Comparison of ENCODE assay signal across 1 cellular context in genomic region chr2:109069430-109070194, GRCh38.
TF ChIP-seq lines count a peak whose summit lies in the region.

No MANE protein-coding gene starts in this region.

TF ChIP-seq in HepG2, 621 proteins besides CTCF, POLR2A, EP300 and RAD21 (continued from another document and continues in another):
- TF ChIP-seq THAP9 (CRISPR knock-in tag; IDR thresholded peaks at IDR 0.05; ENCODE audit: borderline replicate concordance) (no peak), EEA1 (CRISPR knock-in tag; IDR thresholded peaks at IDR 0.05; ENCODE audit: borderline replicate concordance) (no peak), SNAPC2 (CRISPR knock-in tag; IDR thresholded peaks at IDR 0.05) (no peak), TGIF2 (CRISPR knock-in tag; IDR thresholded peaks at IDR 0.05) (0 out of 2 replicates have a peak, but pooled peaks have one; percentile 43), ZBTB8A (CRISPR knock-in tag; IDR thresholded peaks at IDR 0.05; ENCODE audit: borderline replicate concordance, low read depth) (no peak), MTA1 (CRISPR knock-in tag; IDR thresholded peaks at IDR 0.05; ENCODE audit: borderline replicate concordance) (no peak), KAT7 (CRISPR knock-in tag; IDR thresholded peaks at IDR 0.05; ENCODE audit: borderline replicate concordance) (no peak), MLLT10 (CRISPR knock-in tag; IDR thresholded peaks at IDR 0.05) (no peak), GMEB1 (CRISPR knock-in tag; IDR thresholded peaks at IDR 0.05; ENCODE audit: borderline replicate concordance) (no peak), ZNF879 (CRISPR knock-in tag; IDR thresholded peaks at IDR 0.05) (no peak), ZNF251 (CRISPR knock-in tag; IDR thresholded peaks at IDR 0.05) (no peak), ETV5 (CRISPR knock-in tag; IDR thresholded peaks at IDR 0.05; ENCODE audit: borderline replicate concordance) (peak; percentile 46; the same call in 1 of the 2 replicates), MEIS1 (CRISPR knock-in tag; IDR thresholded peaks at IDR 0.05; ENCODE audit: borderline replicate concordance) (0 out of 2 replicates have a peak, but pooled peaks have one; percentile 47), THAP8 (CRISPR knock-in tag; IDR thresholded peaks at IDR 0.05; ENCODE audit: borderline replicate concordance) (no peak), ZNF703 (CRISPR knock-in tag; IDR thresholded peaks at IDR 0.05; ENCODE audit: borderline replicate concordance) (no peak), ZBTB38 (CRISPR knock-in tag; IDR thresholded peaks at IDR 0.05) (no peak), ZNF24 (IDR thresholded peaks at IDR 0.05) (no peak), STAG1 (CRISPR knock-in tag; IDR thresholded peaks at IDR 0.05) (no peak), FOXK1 (CRISPR knock-in tag; IDR thresholded peaks at IDR 0.05; ENCODE audit: borderline replicate concordance, low read depth) (no peak), PHF20 (CRISPR knock-in tag; IDR thresholded peaks at IDR 0.05) (0 out of 2 replicates have a peak, but pooled peaks have one; percentile 28), ZNF121 (CRISPR knock-in tag; IDR thresholded peaks at IDR 0.05) (no peak), RARG (CRISPR knock-in tag; IDR thresholded peaks at IDR 0.05; ENCODE audit: low read depth) (no peak), ZNF569 (CRISPR knock-in tag; IDR thresholded peaks at IDR 0.05; ENCODE audit: borderline replicate concordance) (no peak), SRY (CRISPR knock-in tag; IDR thresholded peaks at IDR 0.05) (no peak), SALL1 (CRISPR knock-in tag; IDR thresholded peaks at IDR 0.05) (peak; percentile 82), POLR2AphosphoS5 (IDR thresholded peaks at IDR 0.05; ENCODE audit: low read depth, low read length) (no peak), SP140L (CRISPR knock-in tag; IDR thresholded peaks at IDR 0.05; ENCODE audit: borderline replicate concordance) (no peak), ZSCAN5A (CRISPR knock-in tag; IDR thresholded peaks at IDR 0.05; ENCODE audit: borderline replicate concordance) (peak; percentile 75; the same call in 1 of the 2 replicates), MNT (IDR thresholded peaks at IDR 0.05) (no peak), SMARCC2 (IDR thresholded peaks at IDR 0.05) (no peak), KLF11 (CRISPR knock-in tag; IDR thresholded peaks at IDR 0.05) (no peak), AGO2 (optimal IDR thresholded peaks at IDR 0.05; ENCODE audit: low read depth, low read length) (no peak), NKX3-1 (CRISPR knock-in tag; IDR thresholded peaks at IDR 0.05) (no peak), GATA4 (IDR thresholded peaks at IDR 0.05; ENCODE audit: borderline replicate concordance, low read depth) (0 out of 2 replicates have a peak, but pooled peaks have one; percentile 43)
- TF ChIP-seq, protein P1, sequence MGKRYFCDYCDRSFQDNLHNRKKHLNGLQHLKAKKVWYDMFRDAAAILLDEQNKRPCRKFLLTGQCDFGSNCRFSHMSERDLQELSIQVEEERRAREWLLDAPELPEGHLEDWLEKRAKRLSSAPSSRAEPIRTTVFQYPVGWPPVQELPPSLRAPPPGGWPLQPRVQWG (CRISPR knock-in tag; IDR thresholded peaks at IDR 0.05; ENCODE audit: borderline replicate concordance, low read depth), result no peak
- TF ChIP-seq, protein P2, sequence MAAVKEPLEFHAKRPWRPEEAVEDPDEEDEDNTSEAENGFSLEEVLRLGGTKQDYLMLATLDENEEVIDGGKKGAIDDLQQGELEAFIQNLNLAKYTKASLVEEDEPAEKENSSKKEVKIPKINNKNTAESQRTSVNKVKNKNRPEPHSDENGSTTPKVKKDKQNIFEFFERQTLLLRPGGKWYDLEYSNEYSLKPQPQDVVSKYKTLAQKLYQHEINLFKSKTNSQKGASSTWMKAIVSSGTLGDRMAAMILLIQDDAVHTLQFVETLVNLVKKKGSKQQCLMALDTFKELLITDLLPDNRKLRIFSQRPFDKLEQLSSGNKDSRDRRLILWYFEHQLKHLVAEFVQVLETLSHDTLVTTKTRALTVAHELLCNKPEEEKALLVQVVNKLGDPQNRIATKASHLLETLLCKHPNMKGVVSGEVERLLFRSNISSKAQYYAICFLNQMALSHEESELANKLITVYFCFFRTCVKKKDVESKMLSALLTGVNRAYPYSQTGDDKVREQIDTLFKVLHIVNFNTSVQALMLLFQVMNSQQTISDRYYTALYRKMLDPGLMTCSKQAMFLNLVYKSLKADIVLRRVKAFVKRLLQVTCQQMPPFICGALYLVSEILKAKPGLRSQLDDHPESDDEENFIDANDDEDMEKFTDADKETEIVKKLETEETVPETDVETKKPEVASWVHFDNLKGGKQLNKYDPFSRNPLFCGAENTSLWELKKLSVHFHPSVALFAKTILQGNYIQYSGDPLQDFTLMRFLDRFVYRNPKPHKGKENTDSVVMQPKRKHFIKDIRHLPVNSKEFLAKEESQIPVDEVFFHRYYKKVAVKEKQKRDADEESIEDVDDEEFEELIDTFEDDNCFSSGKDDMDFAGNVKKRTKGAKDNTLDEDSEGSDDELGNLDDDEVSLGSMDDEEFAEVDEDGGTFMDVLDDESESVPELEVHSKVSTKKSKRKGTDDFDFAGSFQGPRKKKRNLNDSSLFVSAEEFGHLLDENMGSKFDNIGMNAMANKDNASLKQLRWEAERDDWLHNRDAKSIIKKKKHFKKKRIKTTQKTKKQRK (IDR thresholded peaks at IDR 0.05; ENCODE audit: low read length), result no peak
- TF ChIP-seq, protein P3, sequence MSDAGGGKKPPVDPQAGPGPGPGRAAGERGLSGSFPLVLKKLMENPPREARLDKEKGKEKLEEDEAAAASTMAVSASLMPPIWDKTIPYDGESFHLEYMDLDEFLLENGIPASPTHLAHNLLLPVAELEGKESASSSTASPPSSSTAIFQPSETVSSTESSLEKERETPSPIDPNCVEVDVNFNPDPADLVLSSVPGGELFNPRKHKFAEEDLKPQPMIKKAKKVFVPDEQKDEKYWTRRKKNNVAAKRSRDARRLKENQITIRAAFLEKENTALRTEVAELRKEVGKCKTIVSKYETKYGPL (CRISPR knock-in tag; IDR thresholded peaks at IDR 0.05), result no peak
- TF ChIP-seq, protein P4, sequence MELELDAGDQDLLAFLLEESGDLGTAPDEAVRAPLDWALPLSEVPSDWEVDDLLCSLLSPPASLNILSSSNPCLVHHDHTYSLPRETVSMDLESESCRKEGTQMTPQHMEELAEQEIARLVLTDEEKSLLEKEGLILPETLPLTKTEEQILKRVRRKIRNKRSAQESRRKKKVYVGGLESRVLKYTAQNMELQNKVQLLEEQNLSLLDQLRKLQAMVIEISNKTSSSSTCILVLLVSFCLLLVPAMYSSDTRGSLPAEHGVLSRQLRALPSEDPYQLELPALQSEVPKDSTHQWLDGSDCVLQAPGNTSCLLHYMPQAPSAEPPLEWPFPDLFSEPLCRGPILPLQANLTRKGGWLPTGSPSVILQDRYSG (CRISPR knock-in tag; IDR thresholded peaks at IDR 0.05), result no peak
- TF ChIP-seq, protein P5, sequence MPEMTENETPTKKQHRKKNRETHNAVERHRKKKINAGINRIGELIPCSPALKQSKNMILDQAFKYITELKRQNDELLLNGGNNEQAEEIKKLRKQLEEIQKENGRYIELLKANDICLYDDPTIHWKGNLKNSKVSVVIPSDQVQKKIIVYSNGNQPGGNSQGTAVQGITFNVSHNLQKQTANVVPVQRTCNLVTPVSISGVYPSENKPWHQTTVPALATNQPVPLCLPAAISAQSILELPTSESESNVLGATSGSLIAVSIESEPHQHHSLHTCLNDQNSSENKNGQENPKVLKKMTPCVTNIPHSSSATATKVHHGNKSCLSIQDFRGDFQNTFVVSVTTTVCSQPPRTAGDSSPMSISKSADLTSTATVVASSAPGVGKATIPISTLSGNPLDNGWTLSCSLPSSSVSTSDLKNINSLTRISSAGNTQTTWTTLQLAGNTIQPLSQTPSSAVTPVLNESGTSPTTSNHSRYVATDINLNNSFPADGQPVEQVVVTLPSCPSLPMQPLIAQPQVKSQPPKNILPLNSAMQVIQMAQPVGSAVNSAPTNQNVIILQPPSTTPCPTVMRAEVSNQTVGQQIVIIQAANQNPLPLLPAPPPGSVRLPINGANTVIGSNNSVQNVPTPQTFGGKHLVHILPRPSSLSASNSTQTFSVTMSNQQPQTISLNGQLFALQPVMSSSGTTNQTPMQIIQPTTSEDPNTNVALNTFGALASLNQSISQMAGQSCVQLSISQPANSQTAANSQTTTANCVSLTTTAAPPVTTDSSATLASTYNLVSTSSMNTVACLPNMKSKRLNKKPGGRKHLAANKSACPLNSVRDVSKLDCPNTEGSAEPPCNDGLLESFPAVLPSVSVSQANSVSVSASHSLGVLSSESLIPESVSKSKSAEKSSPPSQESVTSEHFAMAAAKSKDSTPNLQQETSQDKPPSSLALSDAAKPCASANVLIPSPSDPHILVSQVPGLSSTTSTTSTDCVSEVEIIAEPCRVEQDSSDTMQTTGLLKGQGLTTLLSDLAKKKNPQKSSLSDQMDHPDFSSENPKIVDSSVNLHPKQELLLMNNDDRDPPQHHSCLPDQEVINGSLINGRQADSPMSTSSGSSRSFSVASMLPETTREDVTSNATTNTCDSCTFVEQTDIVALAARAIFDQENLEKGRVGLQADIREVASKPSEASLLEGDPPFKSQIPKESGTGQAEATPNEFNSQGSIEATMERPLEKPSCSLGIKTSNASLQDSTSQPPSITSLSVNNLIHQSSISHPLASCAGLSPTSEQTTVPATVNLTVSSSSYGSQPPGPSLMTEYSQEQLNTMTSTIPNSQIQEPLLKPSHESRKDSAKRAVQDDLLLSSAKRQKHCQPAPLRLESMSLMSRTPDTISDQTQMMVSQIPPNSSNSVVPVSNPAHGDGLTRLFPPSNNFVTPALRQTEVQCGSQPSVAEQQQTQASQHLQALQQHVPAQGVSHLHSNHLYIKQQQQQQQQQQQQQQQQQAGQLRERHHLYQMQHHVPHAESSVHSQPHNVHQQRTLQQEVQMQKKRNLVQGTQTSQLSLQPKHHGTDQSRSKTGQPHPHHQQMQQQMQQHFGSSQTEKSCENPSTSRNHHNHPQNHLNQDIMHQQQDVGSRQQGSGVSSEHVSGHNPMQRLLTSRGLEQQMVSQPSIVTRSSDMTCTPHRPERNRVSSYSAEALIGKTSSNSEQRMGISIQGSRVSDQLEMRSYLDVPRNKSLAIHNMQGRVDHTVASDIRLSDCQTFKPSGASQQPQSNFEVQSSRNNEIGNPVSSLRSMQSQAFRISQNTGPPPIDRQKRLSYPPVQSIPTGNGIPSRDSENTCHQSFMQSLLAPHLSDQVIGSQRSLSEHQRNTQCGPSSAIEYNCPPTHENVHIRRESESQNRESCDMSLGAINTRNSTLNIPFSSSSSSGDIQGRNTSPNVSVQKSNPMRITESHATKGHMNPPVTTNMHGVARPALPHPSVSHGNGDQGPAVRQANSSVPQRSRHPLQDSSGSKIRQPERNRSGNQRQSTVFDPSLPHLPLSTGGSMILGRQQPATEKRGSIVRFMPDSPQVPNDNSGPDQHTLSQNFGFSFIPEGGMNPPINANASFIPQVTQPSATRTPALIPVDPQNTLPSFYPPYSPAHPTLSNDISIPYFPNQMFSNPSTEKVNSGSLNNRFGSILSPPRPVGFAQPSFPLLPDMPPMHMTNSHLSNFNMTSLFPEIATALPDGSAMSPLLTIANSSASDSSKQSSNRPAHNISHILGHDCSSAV (CRISPR knock-in tag; IDR thresholded peaks at IDR 0.05; ENCODE audit: borderline replicate concordance), result no peak
